In the genomic region with DNA sequence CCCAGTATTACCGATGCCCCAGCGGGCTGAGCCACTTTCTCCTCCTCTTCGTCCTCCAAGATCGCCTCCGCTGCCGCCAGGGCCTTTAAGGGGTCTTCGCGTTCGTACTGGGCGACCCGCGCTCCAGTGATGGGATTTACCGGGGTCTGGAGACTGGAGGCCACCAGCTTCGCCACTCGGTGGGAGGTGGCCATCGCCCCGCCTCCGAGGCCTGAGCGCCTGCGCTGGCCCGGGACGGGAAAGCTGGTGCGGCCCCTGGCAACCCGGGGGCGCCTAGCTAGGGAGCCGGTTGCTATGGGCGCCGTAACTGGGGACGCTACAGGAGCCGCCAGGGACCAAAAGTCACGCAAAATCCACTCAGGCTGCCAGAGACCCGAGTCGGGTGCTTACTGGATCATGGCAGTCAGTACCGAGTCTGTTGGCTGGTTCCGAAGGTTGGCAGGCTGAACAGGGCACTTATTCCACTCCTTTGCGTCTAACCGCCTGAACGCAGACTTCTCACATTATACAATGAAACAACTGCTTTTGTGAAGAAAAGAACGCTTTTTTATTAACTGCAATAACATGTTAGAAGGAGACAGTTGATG, we compare ENCODE assay signal across 8 cellular contexts. TPM values are rescaled to one million over a fixed set of nuclear protein-coding genes. Genes with fewer than 3 reads are reported as not detected.
DNase-seq lines count a peak whose midpoint lies in the region; ATAC-seq and TF ChIP-seq lines count a peak whose summit lies in the region.

Gene FAM161A, minus strand, starts transcription at position 213 of the 587 bp plus-strand sequence. Its CDS starts 19 bp downstream, at position 194.

- peak within 1 kb of the TSS; percentile 78 for H3K4me2 ChIP-seq in H9 (ENCODE audit: insufficient read depth, insufficient read length, low read length)
- peak within 1 kb of the TSS; percentile 86 for H3K4me2 ChIP-seq in Loucy (ENCODE audit: low read depth, low read length, poor library complexity, severe bottlenecking)
- H3K4me2 ChIP-seq in neural progenitor cell: peak within 1 kb of the TSS; percentile 94

- H2BK15ac ChIP-seq in H9 (ENCODE audit: low read depth, low read length): no peak within 1 kb of the TSS

- no peaks in the 10 kb centered on the region for H3K9me3 ChIP-seq in H9 (ENCODE audit: control insufficient read depth, low read depth, low read length)
- no peaks in the 10 kb centered on the region for H3K9me3 ChIP-seq in Loucy (ENCODE audit: insufficient read depth, low read depth, low read length)
- no peaks in the 10 kb centered on the region for H3K9me3 ChIP-seq in neural progenitor cell (ENCODE audit: low read depth)
- no peaks in the 10 kb centered on the region for H3K9me3 ChIP-seq in stomach smooth muscle (ENCODE audit: control insufficient read depth in 2 of 2, low read length in 2 of 2)

- H3K18ac ChIP-seq in H9 (ENCODE audit: insufficient read length, low read depth, low read length): peak within 1 kb of the TSS; percentile 69

- no peak within 1 kb of the TSS for H3K23ac ChIP-seq in H9 (ENCODE audit: insufficient read length, low read depth, low read length)

- H3F3A ChIP-seq in Loucy (ENCODE audit: low read depth) (no peaks in the 10 kb centered on the region), neural progenitor cell (ENCODE audit: low read depth) (peaks cover 31% of the 10 kb centered on the region)

- WGBS in H9 (ENCODE audit: extremely low coverage, insufficient read length, low lambda C conversion rate): no CpG with 5 or more reads among the region's 39 CpGs

- no peak within 1 kb of the TSS for H3K27ac ChIP-seq in H9 (ENCODE audit: insufficient read length, low read depth, low read length)
- H3K27ac ChIP-seq in foreskin keratinocyte: peak within 1 kb of the TSS; percentile 5
- peak within 1 kb of the TSS; percentile 46 for H3K27ac ChIP-seq in neural progenitor cell
- H3K27ac ChIP-seq in stomach smooth muscle (ENCODE audit: low read length): peak within 1 kb of the TSS; percentile 75

- H2AFZ ChIP-seq in H9 (ENCODE audit: low read length): no peak within 1 kb of the TSS
- peak within 1 kb of the TSS; percentile 99 for H2AFZ ChIP-seq in Loucy (ENCODE audit: low read length)
- H2AFZ ChIP-seq in neural progenitor cell (replicated peaks): peak within 1 kb of the TSS; percentile 91

- no peaks in the 10 kb centered on the region for H3K36me3 ChIP-seq in Loucy (ENCODE audit: insufficient read depth, low read length)
- H3K36me3 ChIP-seq in neural progenitor cell: no peaks in the 10 kb centered on the region
- H3K36me3 ChIP-seq in stomach smooth muscle (ENCODE audit: control insufficient read depth in 2 of 2, insufficient read depth in 2 of 2, low read length in 2 of 2): no peaks in the 10 kb centered on the region

- no peak within 1 kb of the TSS for H3K56ac ChIP-seq in H9 (ENCODE audit: insufficient read length, low read depth, low read length)

- H4K91ac ChIP-seq in H9 (ENCODE audit: insufficient read length, low read depth, low read length): no peak within 1 kb of the TSS

- no peaks in the 10 kb centered on the region for H3K79me1 ChIP-seq in H9 (ENCODE audit: insufficient read depth, low read depth, low read length, poor library complexity, severe bottlenecking)

- no peaks in the 10 kb centered on the region for H3K9me2 ChIP-seq in Loucy (replicated peaks; ENCODE audit: low read depth, low read length)

- no peak within 1 kb of the TSS for H4K8ac ChIP-seq in H9 (replicated peaks; ENCODE audit: insufficient read length, low read depth, low read length)

- no peak within 1 kb of the TSS for H2BK20ac ChIP-seq in H9 (ENCODE audit: low read depth, low read length, poor library complexity, severe bottlenecking)

- H3K27me3 Mint-ChIP-seq in H9 (ENCODE audit: low read depth) (no peaks in the 10 kb centered on the region), neural progenitor cell (ENCODE audit: insufficient read depth, low read depth) (peaks cover 4% of the 10 kb centered on the region)

- no peak within 1 kb of the TSS for H2BK12ac ChIP-seq in H9 (ENCODE audit: insufficient read length, low read depth, low read length)

- H2BK5ac ChIP-seq in H9 (ENCODE audit: insufficient read length, low read length): no peak within 1 kb of the TSS

- peak within 1 kb of the TSS; percentile 90 for H3K14ac ChIP-seq in H9 (ENCODE audit: insufficient read depth, low read length)

- H2AK5ac ChIP-seq in H9 (ENCODE audit: insufficient read length, low read length): no peak within 1 kb of the TSS

- H3K4me1 Mint-ChIP-seq in H9 (peaks cover 10 to 15% of the 10 kb centered on the region in 2 experiments), neural progenitor cell (peaks cover 10% of the 10 kb centered on the region)

- ATAC-seq in foreskin keratinocyte: peak; percentile 78

- H3K4me3 ChIP-seq in Loucy (ENCODE audit: low read length, poor library complexity, severe bottlenecking) (peak within 1 kb of the TSS; percentile 89), neural progenitor cell (peak within 1 kb of the TSS; percentile 87), stomach smooth muscle (ENCODE audit: low read length in 2 of 2) (peak within 1 kb of the TSS; percentile 86 to 98)

- no peak within 1 kb of the TSS for H3T11ph ChIP-seq in H9 (ENCODE audit: low read length)

- DNase-seq in G401 (ENCODE audit: low spot score) (peak; percentile 90), H9 (peak; percentile 89), activated gamma-delta T cell treated with Interleukin-2 at 50 U/mL for 16 hours (peak; percentile 69), foreskin keratinocyte (peak; percentile 57 to 75), neural progenitor cell (ENCODE audit: low spot score) (peak; percentile 96)

- H3K79me2 ChIP-seq in H9 (ENCODE audit: insufficient read depth, low read length): no peaks in the 10 kb centered on the region
- no peaks in the 10 kb centered on the region for H3K79me2 ChIP-seq in Loucy (ENCODE audit: insufficient read depth, low read length)
- H3K79me2 ChIP-seq in neural progenitor cell (ENCODE audit: low read depth): peaks cover 12% of the 10 kb centered on the region

- in situ Hi-C loops in G401 (cut with HindIII; ENCODE audit: low sequenced_read_pairs): no loop called here

- H3K4me1 ChIP-seq in H9 (ENCODE audit: insufficient read depth, low read length) (no peaks in the 10 kb centered on the region), Loucy (ENCODE audit: insufficient read depth, low read length, poor library complexity, severe bottlenecking) (peaks cover 16% of the 10 kb centered on the region), foreskin keratinocyte (no peaks in the 10 kb centered on the region), neural progenitor cell (no peaks in the 10 kb centered on the region), stomach smooth muscle (ENCODE audit: control insufficient read depth, insufficient read depth, low read length) (peaks cover 15% of the 10 kb centered on the region)

- H3K27ac Mint-ChIP-seq in H9: peak within 1 kb of the TSS; percentile 96 to 98 (median 98)
- H3K27ac Mint-ChIP-seq in neural progenitor cell: peak within 1 kb of the TSS; percentile 94

- TF ChIP-seq POLR2A in Raji (IDR thresholded peaks at IDR 0.05; ENCODE audit: insufficient read depth, low read depth, low read length): peak; percentile 62; the same call in 1 of the 2 replicates

- no peak for TF ChIP-seq CTCF in H9 (conservative IDR thresholded peaks at IDR 0.05)
- TF ChIP-seq CTCF in Loucy (conservative IDR thresholded peaks at IDR 0.05; ENCODE audit: low read length): no peak
- no peak for TF ChIP-seq CTCF in foreskin keratinocyte (conservative IDR thresholded peaks at IDR 0.05)
- no peak for TF ChIP-seq CTCF in neural progenitor cell (IDR thresholded peaks at IDR 0.05)

- H3K4ac ChIP-seq in H9 (ENCODE audit: low read depth, low read length): no peak within 1 kb of the TSS

- H4K20me1 ChIP-seq in H9 (ENCODE audit: control insufficient read depth, insufficient read depth, insufficient read length): no peaks in the 10 kb centered on the region
- no peaks in the 10 kb centered on the region for H4K20me1 ChIP-seq in Loucy (ENCODE audit: insufficient read depth, low read length, poor library complexity, severe bottlenecking)
- no peaks in the 10 kb centered on the region for H4K20me1 ChIP-seq in neural progenitor cell (ENCODE audit: low read depth)

- H3K9ac ChIP-seq in H9 (ENCODE audit: extremely low read depth, insufficient read length, low read length) (peak within 1 kb of the TSS; percentile 80), Loucy (ENCODE audit: low read depth, low read length, poor library complexity, severe bottlenecking) (peak within 1 kb of the TSS; percentile 77), neural progenitor cell (peak within 1 kb of the TSS; percentile 15), stomach smooth muscle (ENCODE audit: low read length in 2 of 2) (peak within 1 kb of the TSS; percentile 64 to 80)

- H3K23me2 ChIP-seq in H9 (ENCODE audit: insufficient read length, low read depth, low read length, poor library complexity, severe bottlenecking): peaks cover 4% of the 10 kb centered on the region

- no peaks in the 10 kb centered on the region for H3K27me3 ChIP-seq in H9 (ENCODE audit: insufficient read depth, low read length)
- no peaks in the 10 kb centered on the region for H3K27me3 ChIP-seq in Loucy (ENCODE audit: insufficient read depth, low read length, poor library complexity, severe bottlenecking)
- H3K27me3 ChIP-seq in foreskin keratinocyte: no peaks in the 10 kb centered on the region
- H3K27me3 ChIP-seq in neural progenitor cell: no peaks in the 10 kb centered on the region
- H3K27me3 ChIP-seq in stomach smooth muscle (ENCODE audit: control insufficient read depth in 1 of 2, insufficient read depth in 2 of 2, low read length in 2 of 2): no peaks in the 10 kb centered on the region

- H3K9me3 Mint-ChIP-seq in H9 (no peaks in the 10 kb centered on the region), neural progenitor cell (no peaks in the 10 kb centered on the region)

- H2BK120ac ChIP-seq in H9 (ENCODE audit: low read depth, low read length, poor library complexity, severe bottlenecking): no peak within 1 kb of the TSS

- peak within 1 kb of the TSS; percentile 0 for H4K5ac ChIP-seq in H9 (ENCODE audit: insufficient read length, low read depth, low read length)

- H3K36me3 Mint-ChIP-seq in H9 (ENCODE audit: insufficient read depth in 1 of 3, low read depth in 3 of 3): peaks cover 0 to 2% (median 0%) of the 10 kb centered on the region in 3 experiments; a peak in 2 of 7 replicates
- H3K36me3 Mint-ChIP-seq in neural progenitor cell: peaks cover 2% of the 10 kb centered on the region

- H3K4me3 Mint-ChIP-seq in H9 (peak within 1 kb of the TSS; percentile 92 to 96), neural progenitor cell (peak within 1 kb of the TSS; percentile 92)

RNA-seq across cellular contexts. Expression of gene FAM161A, which starts in this region (rescaled TPM):
- 8.6 and 11.2 TPM in 2 replicates for total RNA-seq in G401 (2014; rRNA removed; shearing (Covaris generic))
- 13.3 and 15.8 TPM in 2 replicates for total RNA-seq in H9 (2021)
- total RNA-seq in foreskin keratinocyte: 3.3 and 3.8 TPM in 2 replicates
- polyA plus RNA-seq in foreskin keratinocyte: 1.2 and 1.5 TPM in 2 replicates
- 19.6 and 23.3 TPM in 2 replicates for total RNA-seq in neural progenitor cell (ENCODE audit: low replicate concordance)

Comparison
In these comparisons a context has a peak if more than half of its experiments do, and no peak if none do; other contexts are left out.
1. H3K9ac ChIP-seq: peak in every context shown above with its lines; median percentile 80 in H9; 77 in Loucy; 72 in stomach smooth muscle; 15 in neural progenitor cell.